8 cellular contexts compared by ENCODE assay signal in the genomic region with DNA sequence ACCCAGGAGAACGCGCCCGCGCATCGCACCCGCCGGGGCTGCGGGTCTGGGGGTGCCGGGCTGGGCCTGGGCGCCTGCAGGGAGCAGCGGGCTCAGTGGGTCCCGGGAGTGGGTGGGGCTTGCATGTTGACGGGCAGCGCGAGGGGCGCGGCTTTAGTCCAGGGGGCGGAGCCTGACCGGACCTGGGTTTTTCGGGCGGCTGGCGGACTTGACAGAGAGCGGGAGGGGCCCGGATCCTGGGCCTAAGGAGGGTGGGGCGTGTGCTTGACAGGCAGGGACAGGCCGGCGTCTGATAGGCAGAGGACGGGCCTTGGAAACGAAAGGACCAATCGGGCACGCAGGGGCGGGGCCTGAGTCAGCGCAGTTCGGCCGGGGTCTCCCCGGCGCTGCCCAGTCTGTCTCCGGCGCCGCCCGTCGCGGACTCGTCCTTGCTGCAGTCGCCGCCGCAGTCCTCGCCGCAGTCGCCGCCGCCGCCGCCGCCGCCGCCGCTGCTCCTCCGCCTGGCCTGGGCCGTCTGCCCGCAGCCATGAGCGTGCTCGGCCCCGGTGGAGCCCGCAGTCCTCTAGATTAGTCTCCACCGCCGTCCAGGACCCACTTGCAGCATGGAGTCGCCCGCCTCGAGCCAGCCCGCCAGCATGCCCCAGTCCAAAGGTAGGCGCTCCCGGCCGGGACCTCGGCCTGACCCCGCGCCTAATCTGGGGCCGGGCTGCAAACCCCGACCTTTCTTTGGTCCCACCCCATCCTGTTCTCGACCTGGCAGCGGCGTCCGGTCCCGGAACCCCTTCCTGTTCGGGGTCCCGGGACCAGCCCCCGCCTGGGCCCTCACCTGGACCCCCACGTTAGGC. TPM values are rescaled to one million over a fixed set of nuclear protein-coding genes. Genes with fewer than 3 reads are reported as not detected.
DNase-seq lines count a peak whose midpoint lies in the region; ATAC-seq and TF ChIP-seq lines count a peak whose summit lies in the region.

Gene MAP2K3 (plus strand): TSS at position 393 of the 845 bp plus-strand sequence. CDS start 210 bp downstream, at position 603.

- peak; percentile 80 for ATAC-seq in HG02763 (IDR thresholded peaks at IDR 0.05; ENCODE audit: unreplicated experiment)

- H3K27me3 ChIP-seq in adipocyte (replicated peaks; ENCODE audit: control insufficient read depth, insufficient read depth, low read length) = no peaks in the 10 kb centered on the region

- H3K36me3 Mint-ChIP-seq in type B pancreatic cell = no peaks in the 10 kb centered on the region

- peak within 1 kb of the TSS; percentile 89 for H3K4me3 ChIP-seq in GM12865 (ENCODE audit: low read depth, low read length)
- H3K4me3 ChIP-seq in adipocyte (ENCODE audit: low read length) = peak within 1 kb of the TSS; percentile 97

- no peaks in the 10 kb centered on the region for H3K9me3 Mint-ChIP-seq in type B pancreatic cell

- peaks cover 54% of the 10 kb centered on the region for H3K4me1 ChIP-seq in adipocyte (ENCODE audit: control insufficient read depth, insufficient read depth, low read length)

- no peaks in the 10 kb centered on the region for H3K9me3 ChIP-seq in adipocyte (ENCODE audit: control insufficient read depth, low read length)

- intact Hi-C loops in cardiac septum (cut with DNase I) = loop anchor here (5.0 kb wide), 3 partner anchors 33 to 157 kb away; partner anchors contain the start of genes DHRS7B and KCNJ12

- no peaks in the 10 kb centered on the region for H3K36me3 ChIP-seq in adipocyte (ENCODE audit: control insufficient read depth, insufficient read depth, low read length, severe bottlenecking)

- TF ChIP-seq CTCF in GM12865 (IDR thresholded peaks at IDR 0.05; ENCODE audit: insufficient read depth, low read depth, low read length, missing control alignments) (no peak), type B pancreatic cell (conservative IDR thresholded peaks at IDR 0.05) (no peak)

- H3K27ac Mint-ChIP-seq in type B pancreatic cell = peak within 1 kb of the TSS; percentile 88

- peaks cover 26% of the 10 kb centered on the region for H3K27me3 Mint-ChIP-seq in type B pancreatic cell

- H3K9ac ChIP-seq in adipocyte (ENCODE audit: low read length) = peak within 1 kb of the TSS; percentile 95

- peak; percentile 99 for DNase-seq in GM12865 (ENCODE audit: low read depth)
- peak; percentile 73 for DNase-seq in NCI-H1417 treated with DMSO at 0.1 percent for 48 hours (lab: John Stamatoyannopoulos, UW)
- peak; percentile 83 for DNase-seq in T follicular helper cell (ENCODE audit: low read depth)
- peak; percentile 100 for DNase-seq in adipocyte (ENCODE audit: low read depth)
- DNase-seq in cardiac septum (ENCODE audit: low spot score) = peak; percentile 100
- peak; percentile 99 for DNase-seq in pons (ENCODE audit: low spot score)
- peak; percentile 98 for DNase-seq in type B pancreatic cell (ENCODE audit: extremely low spot score, unreplicated experiment)

- peaks cover 13% of the 10 kb centered on the region for H3K4me1 Mint-ChIP-seq in type B pancreatic cell (ENCODE audit: unreplicated experiment)

- H3K4me3 Mint-ChIP-seq in type B pancreatic cell = peak within 1 kb of the TSS; percentile 90

RNA-seq across cellular contexts. Expression of gene MAP2K3, which starts in this region (rescaled TPM):
- total RNA-seq in cardiac septum = 70.5 TPM
- 23.6 and 27.5 TPM in 2 replicates for total RNA-seq in type B pancreatic cell (ENCODE audit: low replicate concordance)

Comparison
In these comparisons a context has a peak if more than half of its experiments do, and no peak if none do; other contexts are left out.
1. Peak in every context shown above with its lines: DNase-seq, ATAC-seq and H3K4me3 ChIP-seq.